Comparison of ENCODE assay signal across 10 cellular contexts in the genomic region with DNA sequence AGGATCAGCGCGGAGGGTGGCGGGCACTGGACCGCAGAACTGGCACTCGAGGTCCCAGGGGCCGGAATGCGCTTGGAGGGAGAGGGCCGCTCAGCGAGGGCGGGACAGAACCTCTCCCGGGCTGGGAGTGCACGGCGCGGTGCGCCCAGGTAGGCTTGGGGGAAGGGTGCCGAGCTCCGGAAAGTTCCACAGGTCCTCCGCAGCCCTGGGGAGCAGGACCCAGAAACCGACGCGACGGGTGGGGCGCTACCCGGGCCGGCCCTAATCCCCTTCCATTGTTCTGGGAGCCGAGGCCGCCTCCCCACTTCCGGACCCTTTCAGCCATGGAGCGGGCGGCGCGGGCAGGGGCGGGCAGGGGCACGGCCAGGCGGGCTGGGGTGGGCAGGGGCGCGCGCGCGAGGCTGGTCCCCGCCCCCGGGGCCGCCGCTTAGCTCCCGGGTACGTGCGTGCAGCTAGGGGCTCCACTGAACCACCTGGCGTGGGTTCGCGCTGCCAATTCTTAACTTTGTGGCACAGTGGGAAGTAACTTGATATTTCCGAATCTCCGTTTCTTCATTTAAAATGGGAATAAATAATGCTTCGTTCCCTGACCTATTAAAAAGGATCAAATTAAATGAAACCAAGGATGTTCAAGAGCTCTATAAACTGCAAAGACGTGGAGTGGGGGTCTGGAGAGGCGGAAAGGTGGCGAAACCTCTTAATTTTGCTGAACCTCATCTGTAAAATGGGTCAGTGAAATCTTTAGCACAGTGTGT. TPM values are rescaled to one million over a fixed set of nuclear protein-coding genes. Genes with fewer than 3 reads are reported as not detected.
DNase-seq lines count a peak whose midpoint lies in the region; ATAC-seq, FAIRE-seq and TF ChIP-seq lines count a peak whose summit lies in the region.
"Had no signal": no experiment of that assay in that cellular context is flagged by ENCODE, and none has a peak within 500 bp of the region (broad histone marks: within the 10 kb centered on the region; RNA-seq: fewer than 3 reads in every experiment).

No MANE protein-coding gene starts in this region.

- peaks cover 12% of the 10 kb centered on the region for H3K27me3 ChIP-seq in smooth muscle cell (ENCODE audit: low read depth)
- H3K27me3 ChIP-seq in testis, result no peaks in the 10 kb centered on the region

- no peaks in the 10 kb centered on the region for H3K36me3 Mint-ChIP-seq in activated naive CD8-positive, alpha-beta T cell treated with anti-CD3 and anti-CD28 coated beads, Interleukin-2, amount 10 ng/mL, durations not matched to agents 7 days and 5 days

- H3K9me3 ChIP-seq in iPS-18c (ENCODE audit: control insufficient read depth, insufficient read depth, low read length) (no peaks in the 10 kb centered on the region), smooth muscle cell (replicated peaks; ENCODE audit: low read depth) (no peaks in the 10 kb centered on the region), testis (no peaks in the 10 kb centered on the region)

- POLR2A ChIA-PET in activated naive CD8-positive, alpha-beta T cell treated with anti-CD3 and anti-CD28 coated beads, Interleukin-2, amount 10 ng/mL, durations not matched to agents 7 days and 5 days (lab: Charles Lee), result no interaction called here

- no peaks in the 10 kb centered on the region for H3F3A ChIP-seq in smooth muscle cell (ENCODE audit: low read depth)

- WGBS in smooth muscle cell (ENCODE audit: low lambda C conversion rate), result 9% methylated on average over 36 of the region's 56 CpGs
- 7% methylated on average over 24 to 56 of the region's 56 CpGs for WGBS in testis, 2 donors

- H2AFZ ChIP-seq in smooth muscle cell (ENCODE audit: low read depth), result peak overlapping the region; percentile 74

- TF ChIP-seq POLR2A in testis (IDR thresholded peaks at IDR 0.05), result no peak

- H3K4me3 ChIP-seq in iPS-18c (ENCODE audit: insufficient read depth, low read depth, low read length), result peak overlapping the region; percentile 81
- H3K4me3 ChIP-seq in smooth muscle cell, result peak overlapping the region; percentile 49
- peak overlapping the region in 1 of 2 donors; percentile 23 for H3K4me3 ChIP-seq in testis

- TF ChIP-seq CTCF in smooth muscle cell (IDR thresholded peaks at IDR 0.05; ENCODE audit: borderline replicate concordance, insufficient read depth, poor library complexity, severe bottlenecking) (no peak), testis (IDR thresholded peaks at IDR 0.05) (no peak)

- intact Hi-C loops in testis (cut with DNase I; ENCODE audit: low total_unique reads), result no loop called here

- H4K20me1 ChIP-seq in smooth muscle cell (ENCODE audit: low read depth), result no peaks in the 10 kb centered on the region

- peak; percentile 31 for ATAC-seq in activated naive CD8-positive, alpha-beta T cell treated with anti-CD3 and anti-CD28 coated beads, Interleukin-2, amount 10 ng/mL, durations not matched to agents 7 days and 5 days (ENCODE audit: low read depth)
- no peak for ATAC-seq in GM19023 (IDR thresholded peaks at IDR 0.05; ENCODE audit: unreplicated experiment)

- H3K36me3 ChIP-seq in smooth muscle cell (ENCODE audit: low read depth) (no peaks in the 10 kb centered on the region), testis (ENCODE audit: low read depth, missing control alignments) (no peaks in the 10 kb centered on the region)

- no peak for FAIRE-seq in HTR-8/SVneo (lab: Jason Lieb, UNC)

- H3K9me3 Mint-ChIP-seq in activated naive CD8-positive, alpha-beta T cell treated with anti-CD3 and anti-CD28 coated beads, Interleukin-2, amount 10 ng/mL, durations not matched to agents 7 days and 5 days, result no peaks in the 10 kb centered on the region

- peak overlapping the region; percentile 88 for H3K4me2 ChIP-seq in smooth muscle cell

- DNase-seq in DMS79 treated with DMSO at 0.1 percent for 48 hours (lab: John Stamatoyannopoulos, UW), result peak; percentile 22
- DNase-seq in DMS79 (lab: John Stamatoyannopoulos, UW), result no peak
- no peak for DNase-seq in activated naive CD8-positive, alpha-beta T cell treated with anti-CD3 and anti-CD28 coated beads, Interleukin-2, amount 10 ng/mL, durations not matched to agents 7 days and 5 days
- DNase-seq in smooth muscle cell (lab: John Stamatoyannopoulos, UW; ENCODE audit: unreplicated experiment), result no peak
- no peak for DNase-seq in testis
- DNase-seq in HTR-8/SVneo (ENCODE audit: insufficient read length, low spot score), result no peak
- DNase-seq: stimulated activated CD4-positive, alpha-beta T cell treated with anti-CD3 and anti-CD28 coated beads, Interleukin-4, amount 100 ng/mL, for 4 hours had no signal

- H3K4me1 ChIP-seq in smooth muscle cell (ENCODE audit: low read depth) (peaks cover 9% of the 10 kb centered on the region), testis (no peaks in the 10 kb centered on the region)

- peaks cover 6% of the 10 kb centered on the region for H3K4me1 Mint-ChIP-seq in activated naive CD8-positive, alpha-beta T cell treated with anti-CD3 and anti-CD28 coated beads, Interleukin-2, amount 10 ng/mL, durations not matched to agents 7 days and 5 days

- no peak overlapping the region for H3K27ac Mint-ChIP-seq in activated naive CD8-positive, alpha-beta T cell treated with anti-CD3 and anti-CD28 coated beads, Interleukin-2, amount 10 ng/mL, durations not matched to agents 7 days and 5 days

- H3K27ac ChIP-seq in smooth muscle cell (ENCODE audit: low read depth), result no peak overlapping the region
- H3K27ac ChIP-seq in testis, result no peak overlapping the region

- no peak overlapping the region for H3K9ac ChIP-seq in smooth muscle cell (ENCODE audit: low read depth)

- peaks cover 60% of the 10 kb centered on the region for H3K27me3 Mint-ChIP-seq in activated naive CD8-positive, alpha-beta T cell treated with anti-CD3 and anti-CD28 coated beads, Interleukin-2, amount 10 ng/mL, durations not matched to agents 7 days and 5 days

- H3K79me2 ChIP-seq in smooth muscle cell (ENCODE audit: low read depth), result no peaks in the 10 kb centered on the region

- H3K4me3 Mint-ChIP-seq in activated naive CD8-positive, alpha-beta T cell treated with anti-CD3 and anti-CD28 coated beads, Interleukin-2, amount 10 ng/mL, durations not matched to agents 7 days and 5 days, result peak overlapping the region; percentile 56

RNA-seq across cellular contexts. Expression of gene LGR6, which starts 20.7 kb away (rescaled TPM):
- total RNA-seq in activated naive CD8-positive, alpha-beta T cell treated with anti-CD3 and anti-CD28 coated beads, Interleukin-2, amount 10 ng/mL, durations not matched to agents 7 days and 5 days, result 1 to 10 TPM; 2.7 to 5.2 TPM
- total RNA-seq in smooth muscle cell, result 1.8 and 2.0 TPM in 2 replicates
- polyA plus RNA-seq in smooth muscle cell, result 2.9 and 4.4 TPM in 2 replicates
- 1 to 10 TPM; 8.1 to 8.3 TPM for total RNA-seq in testis
- 18.4 TPM for polyA plus RNA-seq in testis (ENCODE audit: insufficient read depth, low read depth, low replicate concordance)
- polyA plus RNA-seq: AG04450 had no signal

RNA-seq across cellular contexts. Expression of gene PTPN7, which starts 53.9 kb away (rescaled TPM):
- total RNA-seq in activated naive CD8-positive, alpha-beta T cell treated with anti-CD3 and anti-CD28 coated beads, Interleukin-2, amount 10 ng/mL, durations not matched to agents 7 days and 5 days, result 100 to 1,000 TPM; 172 to 181 TPM
- not detected in 2 replicates for total RNA-seq in smooth muscle cell
- not detected in 2 replicates for polyA plus RNA-seq in smooth muscle cell
- 100 to 1,000 TPM in 1 of 2 donors, 10 to 100 TPM in 1; 84.1 to 119 TPM for total RNA-seq in testis
- 43.0 TPM for polyA plus RNA-seq in testis (ENCODE audit: insufficient read depth, low read depth, low replicate concordance)
- polyA plus RNA-seq: AG04450 had no signal

Comparison
In these comparisons a context has a peak if more than half of its experiments do, and no peak if none do; other contexts are left out.
1. RNA of gene PTPN7, which starts 53.9 kb away (total RNA-seq): 172 to 181 TPM in activated naive CD8-positive, alpha-beta T cell treated with anti-CD3 and anti-CD28 coated beads, Interleukin-2, amount 10 ng/mL, durations not matched to agents 7 days and 5 days and 84.1 to 119 TPM in testis; not detected in smooth muscle cell; every median in the first group is over 10 times any median in the second.